18 cellular contexts compared by ENCODE assay signal in genomic region chr18:53887447-53887846, GRCh38.
"Had no signal": no experiment of that assay in that cellular context is flagged by ENCODE, and none has a peak within 500 bp of the region (broad histone marks: within the 10 kb centered on the region; RNA-seq: fewer than 3 reads in every experiment).

No MANE protein-coding gene starts in this region.

- DNase-seq: colonic mucosa; dermis blood vessel endothelial cell; esophagus squamous epithelium; foreskin melanocyte; heart left ventricle; hippocampal formation; kidney glomerular epithelial cell; natural killer cell; posterior cingulate gyrus; right cardiac atrium; small intestine; stimulated activated CD4-positive, alpha-beta T cell treated with anti-CD3 and anti-CD28 coated beads, Interleukin-12 subunit alpha, Interleukin-12 subunit beta, amount 100 ng/mL, for 4 hours; stimulated activated naive CD4-positive, alpha-beta T cell; stomach; substantia nigra; transverse colon had no signal

- H3K4me1 ChIP-seq: colonic mucosa, esophagus squamous epithelium, heart left ventricle, stomach, transverse colon had no signal

- H3K4me3 ChIP-seq: colonic mucosa, esophagus squamous epithelium, heart left ventricle, stomach, thoracic aorta, transverse colon had no signal

- H3K9me3 Mint-ChIP-seq: neural crest cell had no signal

- H3K36me3 Mint-ChIP-seq: natural killer cell had no signal

- H3K27ac Mint-ChIP-seq: natural killer cell had no signal

- H3K9me3 ChIP-seq: colonic mucosa, heart left ventricle, stomach, thoracic aorta, transverse colon had no signal

- H3K27ac ChIP-seq: colonic mucosa, esophagus squamous epithelium, heart left ventricle, stomach, thoracic aorta, transverse colon had no signal

- H3K36me3 ChIP-seq: colonic mucosa, esophagus squamous epithelium, heart left ventricle, stomach, thoracic aorta, transverse colon had no signal

- H3K27me3 ChIP-seq: colonic mucosa, esophagus squamous epithelium, heart left ventricle, stomach, transverse colon had no signal

- ATAC-seq: heart left ventricle, natural killer cell, right cardiac atrium had no signal

- H3K4me3 Mint-ChIP-seq: natural killer cell, neural crest cell had no signal

- H3K4me1 Mint-ChIP-seq: natural killer cell, neural crest cell had no signal
